21 cellular contexts compared by ENCODE assay signal in genomic region chr10:104005172-104005863, GRCh38. TPM values are rescaled to one million over a fixed set of nuclear protein-coding genes. Genes with fewer than 3 reads are reported as not detected.
DNase-seq lines count a peak whose midpoint lies in the region; ATAC-seq and TF ChIP-seq lines count a peak whose summit lies in the region.
"Had no signal": no experiment of that assay in that cellular context is flagged by ENCODE, and none has a peak within 500 bp of the region (broad histone marks: within the 10 kb centered on the region; RNA-seq: fewer than 3 reads in every experiment).

No MANE protein-coding gene starts in this region.

- peak overlapping the region; percentile 22 for H3K4me3 Mint-ChIP-seq in natural killer cell treated with Interleukin-12 subunit alpha and Interleukin-12 subunit beta and Interleukin-15 and Interleukin-18, amount 100 ng/mL, for 72 hours
- no peak overlapping the region for H3K4me3 Mint-ChIP-seq in natural killer cell
- no peak overlapping the region for H3K4me3 Mint-ChIP-seq in T-helper 17 cell
- H3K4me3 Mint-ChIP-seq in endodermal cell: no peak overlapping the region

- DNase-seq in natural killer cell treated with Interleukin-12 subunit alpha and Interleukin-12 subunit beta and Interleukin-15 and Interleukin-18, amount 100 ng/mL, for 72 hours (ENCODE audit: low spot score): no peak
- DNase-seq in natural killer cell: no peak
- DNase-seq in T-helper 17 cell: no peak
- no peak for DNase-seq in endodermal cell
- no peak for DNase-seq in NK-92 treated with Interleukin-12 subunit alpha and Interleukin-12 subunit beta, amount 100 ng/mL, for 24 hours (lab: John Stamatoyannopoulos, UW)
- DNase-seq: ACHN, AML-193, DMS 273 treated with DMSO at 0.1 percent for 48 hours, DND-41, HCEC 1CT, IMR-90, NCI-H1417 treated with DMSO at 0.1 percent for 48 hours, NCI-H187 treated with DMSO at 0.1 percent for 48 hours, NCI-H2227 treated with DMSO at 0.1 percent for 48 hours, NCI-H510A treated with DMSO at 0.1 percent for 48 hours, NCI-H82, SHP77 had no signal

- H3K27me3 ChIP-seq in endodermal cell (ENCODE audit: control insufficient read depth, insufficient read depth, low read length, poor library complexity, severe bottlenecking): no peaks in the 10 kb centered on the region

- WGBS in endodermal cell (ENCODE audit: insufficient coverage in 1 of 2, insufficient read length in 1 of 2), 2 experiments: 85 to 92% methylated on average over 3 to 8 of the region's 8 CpGs

- no peak overlapping the region for H3K4me3 ChIP-seq in endodermal cell (ENCODE audit: low read length)

- peaks cover 9 to 16% of the 10 kb centered on the region in 2 donors for H3K4me1 Mint-ChIP-seq in natural killer cell treated with Interleukin-12 subunit alpha and Interleukin-12 subunit beta and Interleukin-15 and Interleukin-18, amount 100 ng/mL, for 72 hours (ENCODE audit: low read depth in 2 of 2)
- H3K4me1 Mint-ChIP-seq in natural killer cell (no peaks in the 10 kb centered on the region), T-helper 17 cell (peaks cover 17% of the 10 kb centered on the region), endodermal cell (no peaks in the 10 kb centered on the region)

- H3K27ac ChIP-seq in endodermal cell (ENCODE audit: low read depth, low read length): no peak overlapping the region
- H3K27ac ChIP-seq: C4-2B, HL-60 had no signal

- peak overlapping the region in 1 of 2 donors; percentile 73 for H3K27ac Mint-ChIP-seq in natural killer cell treated with Interleukin-12 subunit alpha and Interleukin-12 subunit beta and Interleukin-15 and Interleukin-18, amount 100 ng/mL, for 72 hours
- peak overlapping the region in 1 of 2 donors; percentile 5 for H3K27ac Mint-ChIP-seq in natural killer cell
- peak overlapping the region; percentile 87 for H3K27ac Mint-ChIP-seq in T-helper 17 cell
- H3K27ac Mint-ChIP-seq in endodermal cell: peak overlapping the region; percentile 40

- H3K36me3 Mint-ChIP-seq in natural killer cell treated with Interleukin-12 subunit alpha and Interleukin-12 subunit beta and Interleukin-15 and Interleukin-18, amount 100 ng/mL, for 72 hours: peaks cover 30% of the 10 kb centered on the region
- H3K36me3 Mint-ChIP-seq in natural killer cell (peaks cover 19% of the 10 kb centered on the region), T-helper 17 cell (ENCODE audit: low read depth) (peaks cover 20% of the 10 kb centered on the region), endodermal cell (ENCODE audit: low read depth) (peaks cover 29% of the 10 kb centered on the region)

- intact Hi-C loops in natural killer cell (cut with micrococcal nuclease): no loop called here

- H3K9me3 ChIP-seq in T-helper 17 cell (ENCODE audit: control insufficient read depth, low read length, poor library complexity, severe bottlenecking) (no peaks in the 10 kb centered on the region), endodermal cell (ENCODE audit: control insufficient read depth, low read length) (no peaks in the 10 kb centered on the region)

- H3K4me1 ChIP-seq in endodermal cell (ENCODE audit: control insufficient read depth, insufficient read depth, low read length): no peaks in the 10 kb centered on the region

- H3K27me3 Mint-ChIP-seq in natural killer cell treated with Interleukin-12 subunit alpha and Interleukin-12 subunit beta and Interleukin-15 and Interleukin-18, amount 100 ng/mL, for 72 hours: no peaks in the 10 kb centered on the region
- H3K27me3 Mint-ChIP-seq in natural killer cell (ENCODE audit: low read depth in 2 of 2): no peaks in the 10 kb centered on the region
- no peaks in the 10 kb centered on the region for H3K27me3 Mint-ChIP-seq in T-helper 17 cell
- H3K27me3 Mint-ChIP-seq in endodermal cell (ENCODE audit: insufficient read depth): no peaks in the 10 kb centered on the region

- no peak overlapping the region for H3K9ac ChIP-seq in endodermal cell (ENCODE audit: extremely low read depth, low read length, poor library complexity, severe bottlenecking)

- peaks cover 72% of the 10 kb centered on the region for H3K36me3 ChIP-seq in endodermal cell (ENCODE audit: control insufficient read depth, insufficient read depth, low read length)

- no peak for TF ChIP-seq CTCF in natural killer cell (IDR thresholded peaks at IDR 0.05)
- TF ChIP-seq CTCF in endodermal cell (conservative IDR thresholded peaks at IDR 0.05): no peak

- peak in 1 of 2 donors; percentile 63 for ATAC-seq in natural killer cell treated with Interleukin-12 subunit alpha and Interleukin-12 subunit beta and Interleukin-15 and Interleukin-18, amount 100 ng/mL, for 72 hours
- ATAC-seq in natural killer cell (no peak), T-helper 17 cell (no peak), GM21360 (IDR thresholded peaks at IDR 0.05; ENCODE audit: unreplicated experiment) (no peak), GM18909 (IDR thresholded peaks at IDR 0.05; ENCODE audit: poor library complexity, unreplicated experiment) (no peak)

- H3K9me3 Mint-ChIP-seq in natural killer cell treated with Interleukin-12 subunit alpha and Interleukin-12 subunit beta and Interleukin-15 and Interleukin-18, amount 100 ng/mL, for 72 hours: no peaks in the 10 kb centered on the region
- no peaks in the 10 kb centered on the region for H3K9me3 Mint-ChIP-seq in natural killer cell
- H3K9me3 Mint-ChIP-seq in endodermal cell: no peaks in the 10 kb centered on the region

RNA-seq across cellular contexts. Expression of gene SLK, which starts 38.4 kb away (rescaled TPM):
- total RNA-seq in natural killer cell treated with Interleukin-12 subunit alpha and Interleukin-12 subunit beta and Interleukin-15 and Interleukin-18, amount 100 ng/mL, for 72 hours: 10 to 100 TPM; 26.3 to 32.1 TPM
- total RNA-seq in natural killer cell: 10 to 100 TPM; 33.4 to 48.7 (median 40.3) TPM
- total RNA-seq in T-helper 17 cell: 10 to 100 TPM; 24.1 to 25.4 TPM
- total RNA-seq in endodermal cell: 10 to 100 TPM; 23.4 to 32.9 TPM
- polyA plus RNA-seq in endodermal cell (2013, experiment 1 of 2): 20.1 TPM
- 25.9 TPM for polyA plus RNA-seq in endodermal cell (2013, experiment 2 of 2)
